In genomic region chr13:67138937-67139336, GRCh38 we compare ENCODE assay signal across 14 cellular contexts.
DNase-seq lines count a peak whose midpoint lies in the region; ATAC-seq and TF ChIP-seq lines count a peak whose summit lies in the region.
"Had no signal": no experiment of that assay in that cellular context is flagged by ENCODE, and none has a peak within 500 bp of the region (broad histone marks: within the 10 kb centered on the region; RNA-seq: fewer than 3 reads in every experiment).

No MANE protein-coding gene starts in this region.

- intact Hi-C loops in dorsolateral prefrontal cortex (cut with DNase I) = no loop called here

- H3K4me3 ChIP-seq in dorsolateral prefrontal cortex = peak overlapping the region in 13 of 59 donors; percentile 1 to 42 (median 29)
- H3K4me3 ChIP-seq: BLaER1 treated with 17β-estradiol and CSF1 and Interleukin-3, amounts not matched to agents 10 nM and 100 nM had no signal

- H3K27ac ChIP-seq in dorsolateral prefrontal cortex = peak overlapping the region in 37 of 59 donors; percentile 3 to 92 (median 44)
- H3K27ac ChIP-seq: 22Rv1; BLaER1 treated with 17β-estradiol and CSF1 and Interleukin-3, amounts not matched to agents 10 nM and 100 nM had no signal

- no peaks in the 10 kb centered on the region for H3K27me3 ChIP-seq in dorsolateral prefrontal cortex
- H3K27me3 ChIP-seq: BLaER1 treated with 17β-estradiol and CSF1 and Interleukin-3, amounts not matched to agents 10 nM and 100 nM had no signal

- TF ChIP-seq CTCF in dorsolateral prefrontal cortex (IDR thresholded peaks at IDR 0.05 in 54 of 56, conservative IDR thresholded peaks at IDR 0.05 in 2 of 56; ENCODE audit: low read depth in 1 of 56, partially characterized antibody in 56 of 56) = no peak

- no peak for ATAC-seq in GM21515 (IDR thresholded peaks at IDR 0.05; ENCODE audit: unreplicated experiment)
- no peak for ATAC-seq in HG03280 (IDR thresholded peaks at IDR 0.05; ENCODE audit: unreplicated experiment)

- peak; percentile 36 for DNase-seq in DMS 273 (lab: John Stamatoyannopoulos, UW; ENCODE audit: unreplicated experiment)
- DNase-seq in DMS 273 treated with DMSO at 0.1 percent for 48 hours (lab: John Stamatoyannopoulos, UW) = no peak
- DNase-seq in NCI-H82 (lab: John Stamatoyannopoulos, UW) = peak; percentile 42
- no peak for DNase-seq in dorsolateral prefrontal cortex
- no peak for DNase-seq in glomerular visceral epithelial cell (ENCODE audit: extremely low spot score)
- no peak for DNase-seq in NCI-H1436 (lab: John Stamatoyannopoulos, UW)
- DNase-seq: CD4-positive, CD25-positive, alpha-beta regulatory T cell; DMS79 treated with DMSO at 0.1 percent for 48 hours; GDM1; KBM-7 had no signal

Comparison
In these comparisons a context has a peak if more than half of its experiments do, and no peak if none do; other contexts are left out.
1. DNase-seq: peak in DMS 273 (single experiment) and NCI-H82 (single experiment); none in DMS 273 treated with DMSO at 0.1 percent for 48 hours (single experiment), dorsolateral prefrontal cortex (0 of 10), glomerular visceral epithelial cell (single experiment) and NCI-H1436 (single experiment).